ENCODE assay signal across 1 cellular context in the genomic region with DNA sequence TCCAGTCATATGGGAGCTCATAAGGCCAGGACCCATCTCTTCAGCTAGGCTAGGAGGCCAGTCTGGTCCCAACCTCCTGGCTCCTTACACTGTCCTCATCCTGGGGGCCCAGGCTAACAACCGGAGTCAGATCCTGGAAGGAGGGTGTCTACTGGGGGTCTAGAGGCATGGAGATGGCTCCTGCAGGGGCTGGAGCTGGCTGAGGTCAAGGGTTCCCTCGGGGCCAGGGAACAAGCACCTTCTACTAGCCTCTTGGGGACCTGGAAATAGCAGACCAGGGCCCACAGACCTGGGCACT.
TF ChIP-seq lines count a peak whose summit lies in the region.

No MANE protein-coding gene starts in this region.

TF ChIP-seq in H1, 55 proteins besides CTCF, POLR2A, EP300 and RAD21:
- no peak for TF ChIP-seq NRF1 (IDR thresholded peaks at IDR 0.05; ENCODE audit: low read depth, low read length)
- no peak for TF ChIP-seq SP2 (IDR thresholded peaks at IDR 0.05; ENCODE audit: low read length)
- no peak for TF ChIP-seq BACH1 (IDR thresholded peaks at IDR 0.05; ENCODE audit: low read length)
- no peak for TF ChIP-seq SP4 (IDR thresholded peaks at IDR 0.05; ENCODE audit: low read length)
- TF ChIP-seq ZNF274 (IDR thresholded peaks at IDR 0.05; ENCODE audit: borderline replicate concordance, extremely low read depth, low read length), result no peak
- no peak for TF ChIP-seq JUN (IDR thresholded peaks at IDR 0.05; ENCODE audit: low read depth, low read length)
- TF ChIP-seq RBBP5 (IDR thresholded peaks at IDR 0.05; ENCODE audit: borderline replicate concordance, low read depth, low read length), result no peak
